9 cellular contexts compared by ENCODE assay signal in the genomic region with DNA sequence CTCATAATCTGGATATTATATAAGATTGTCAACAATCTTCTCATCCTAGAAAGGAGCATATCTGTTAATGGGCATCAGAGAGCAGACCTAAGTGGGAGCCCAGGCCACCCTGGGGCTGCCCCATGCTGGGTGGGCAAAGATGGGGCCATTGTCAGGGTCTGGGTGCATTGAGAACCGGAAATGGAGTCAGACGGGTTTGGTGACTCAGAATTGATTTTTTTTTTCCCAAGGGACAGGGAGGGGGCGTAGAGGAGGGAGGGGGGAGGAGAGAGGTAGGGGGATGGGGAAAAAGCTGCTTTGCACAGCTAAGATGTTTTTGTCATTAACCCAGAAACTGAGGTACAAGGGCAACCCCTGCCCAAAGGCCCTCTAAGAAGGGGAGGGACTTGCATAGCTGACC. TPM values are rescaled to one million over a fixed set of nuclear protein-coding genes. Genes with fewer than 3 reads are reported as not detected.
DNase-seq lines count a peak whose midpoint lies in the region; ATAC-seq and TF ChIP-seq lines count a peak whose summit lies in the region.
"Had no signal": no experiment of that assay in that cellular context is flagged by ENCODE, and none has a peak within 500 bp of the region (broad histone marks: within the 10 kb centered on the region; RNA-seq: fewer than 3 reads in every experiment).

No MANE protein-coding gene starts in this region.

- 0 to 30% (median 17%) methylated on average over 3 of the region's 3 CpGs for WGBS in stomach, 5 donors

- H3K27ac ChIP-seq in SK-N-MC, result no peak overlapping the region
- no peak overlapping the region for H3K27ac ChIP-seq in stomach

- no peak for ATAC-seq in GM21447 (IDR thresholded peaks at IDR 0.05; ENCODE audit: unreplicated experiment)

- TF ChIP-seq CTCF in fibroblast of the aortic adventitia (IDR thresholded peaks at IDR 0.05; ENCODE audit: insufficient read depth, low read length), result no peak
- TF ChIP-seq CTCF in stomach (IDR thresholded peaks at IDR 0.05), result no peak

- no peak for DNase-seq in activated naive CD4-positive, alpha-beta T cell treated with anti-CD3 and anti-CD28 coated beads, Interleukin-2, amount 50 U/mL, for 16 hours
- no peak for DNase-seq in SK-N-MC (ENCODE audit: low read depth, low spot score)
- DNase-seq in fibroblast of the aortic adventitia (ENCODE audit: low read depth), result no peak
- no peak for DNase-seq in stomach
- no peak for DNase-seq in NCI-H524 treated with DMSO at 0.1 percent for 48 hours (lab: John Stamatoyannopoulos, UW)
- DNase-seq in NCI-H446 (lab: John Stamatoyannopoulos, UW), result no peak
- DNase-seq: occipital lobe had no signal

- H3K9me3 ChIP-seq in SK-N-MC (ENCODE audit: low read depth, low read length), result no peaks in the 10 kb centered on the region
- no peaks in the 10 kb centered on the region for H3K9me3 ChIP-seq in stomach

- H3K36me3 Mint-ChIP-seq in activated naive CD4-positive, alpha-beta T cell treated with anti-CD3 and anti-CD28 coated beads, Interleukin-2, amount 50 U/mL, for 24 hours, result no peaks in the 10 kb centered on the region

- H3K4me1 ChIP-seq in stomach, result peaks cover 12 to 27% (median 24%) of the 10 kb centered on the region in 4 donors

- H3K27me3 ChIP-seq in stomach, result no peaks in the 10 kb centered on the region

- peak overlapping the region; percentile 98 for H3K4me3 ChIP-seq in SK-N-MC
- peak overlapping the region; percentile 97 for H3K4me3 ChIP-seq in fibroblast of the aortic adventitia (ENCODE audit: low read depth, low read length)
- H3K4me3 ChIP-seq in stomach, result peak overlapping the region in 3 of 4 donors; percentile 74 to 87 (median 83)

- TF ChIP-seq EP300 in stomach (IDR thresholded peaks at IDR 0.05), result no peak

- peak overlapping the region; percentile 96 for H3K9ac ChIP-seq in SK-N-MC (ENCODE audit: insufficient read length)

- H3K4me1 Mint-ChIP-seq in activated naive CD4-positive, alpha-beta T cell treated with anti-CD3 and anti-CD28 coated beads, Interleukin-2, amount 50 U/mL, for 24 hours, result peaks cover 35% of the 10 kb centered on the region

- peak overlapping the region; percentile 95 for H3K4me3 Mint-ChIP-seq in activated naive CD4-positive, alpha-beta T cell treated with anti-CD3 and anti-CD28 coated beads, Interleukin-2, amount 50 U/mL, for 24 hours

- intact Hi-C loops in stomach (cut with DNase I; ENCODE audit: low total_unique reads), result no loop called here

- H3K27ac Mint-ChIP-seq in activated naive CD4-positive, alpha-beta T cell treated with anti-CD3 and anti-CD28 coated beads, Interleukin-2, amount 50 U/mL, for 24 hours, result peak overlapping the region; percentile 95

- H3K9me3 Mint-ChIP-seq in activated naive CD4-positive, alpha-beta T cell treated with anti-CD3 and anti-CD28 coated beads, Interleukin-2, amount 50 U/mL, for 24 hours, result no peaks in the 10 kb centered on the region

- H3K36me3 ChIP-seq in SK-N-MC (ENCODE audit: insufficient read depth, low read length), result peaks cover 6% of the 10 kb centered on the region; the same call in 1 of the 2 replicates
- peaks cover 7 to 37% (median 34%) of the 10 kb centered on the region in 4 donors for H3K36me3 ChIP-seq in stomach

- no peak for TF ChIP-seq POLR2A in stomach (IDR thresholded peaks at IDR 0.05)

- no peaks in the 10 kb centered on the region for H3K27me3 Mint-ChIP-seq in activated naive CD4-positive, alpha-beta T cell treated with anti-CD3 and anti-CD28 coated beads, Interleukin-2, amount 50 U/mL, for 24 hours

RNA-seq across cellular contexts. Expression of a gene that starts 1.3 kb away (rescaled TPM):
- total RNA-seq in fibroblast of the aortic adventitia (ENCODE audit: low replicate concordance) (1.6 and 2.9 TPM in 2 replicates), stomach (1 to 10 TPM in 3 of 5 donors, under 1 TPM in 1, not detected in 1; 0.29 to 5.1 (median 2.6) TPM)
- polyA plus RNA-seq in stomach, result 1 to 10 TPM in 2 of 3 donors, under 1 TPM in 1; 0.76 to 6.3 (median 5.2) TPM

RNA-seq across cellular contexts. Expression of a gene that starts 8.9 kb away (rescaled TPM):
- total RNA-seq in fibroblast of the aortic adventitia (ENCODE audit: low replicate concordance), result 8.1 and 10.1 TPM in 2 replicates
- total RNA-seq in stomach, result 1 to 10 TPM; 1.8 to 6.4 (median 2.3) TPM
- polyA plus RNA-seq in stomach, result 1 to 10 TPM; 1.8 to 4.4 (median 4.1) TPM

RNA-seq across cellular contexts. Expression of a gene that starts 18.7 kb away (rescaled TPM):
- total RNA-seq in fibroblast of the aortic adventitia (ENCODE audit: low replicate concordance), result 0.25 and 1.7 TPM in 2 replicates
- total RNA-seq in stomach, result under 1 TPM in 2 of 5 donors, not detected in 3; 0.45 to 0.58 TPM
- 1 to 10 TPM in 1 of 3 donors, under 1 TPM in 2; 0.50 to 1.0 (median 0.61) TPM for polyA plus RNA-seq in stomach
- total RNA-seq: occipital lobe had no signal

RNA-seq across cellular contexts. Expression of a gene that starts 24.5 kb away (rescaled TPM):
- total RNA-seq in fibroblast of the aortic adventitia (ENCODE audit: low replicate concordance) (0.54 and 2.5 TPM in 2 replicates), stomach (10 to 100 TPM in 1 of 5 donors, 1 to 10 TPM in 4; 1.7 to 25.7 (median 3.5) TPM)
- 1 to 10 TPM; 1.3 to 1.8 (median 1.7) TPM for polyA plus RNA-seq in stomach

RNA-seq across cellular contexts. Expression of a gene that starts 54.7 kb away (rescaled TPM):
- total RNA-seq in fibroblast of the aortic adventitia (ENCODE audit: low replicate concordance), result under 0.01 TPM in 1 of 2 replicates, not detected in the other
- total RNA-seq in stomach, result not detected
- under 1 TPM in 1 of 3 donors, not detected in 2; 0.12 TPM for polyA plus RNA-seq in stomach
